Comparison of ENCODE assay signal across 11 cellular contexts in genomic region chr2:46775722-46776121, GRCh38.
"Had no signal": no experiment of that assay in that cellular context is flagged by ENCODE, and none has a peak within 500 bp of the region (broad histone marks: within the 10 kb centered on the region; RNA-seq: fewer than 3 reads in every experiment).

No MANE protein-coding gene starts in this region.

- DNase-seq: activated CD4-positive, alpha-beta T cell treated with anti-CD3 and anti-CD28 coated beads for 4 hours; activated naive CD4-positive, alpha-beta T cell treated with Interleukin-2 at 50 U/mL for 16 hours; activated naive CD8-positive, alpha-beta T cell treated with anti-CD3 and anti-CD28 coated beads, Interleukin-2, amount 50 U/mL, for 24 hours; esophagus squamous epithelium; gastrocnemius medialis; left lung; nephron progenitor cell; stimulated activated CD4-positive, alpha-beta T cell treated with anti-CD3 and anti-CD28 coated beads, Interleukin-2, amount 100 ng/mL, for 48 hours; stimulated activated naive CD4-positive, alpha-beta T cell treated with Interleukin-2 at 50 U/mL for 16 hours; trophoblast cell had no signal

- ATAC-seq: activated naive CD8-positive, alpha-beta T cell treated with anti-CD3 and anti-CD28 coated beads, Interleukin-2, amount 50 U/mL, for 24 hours; gastrocnemius medialis; left lung had no signal

- H3K4me3 ChIP-seq: cardiac muscle cell, esophagus squamous epithelium, gastrocnemius medialis, left lung had no signal
